20 cellular contexts compared by ENCODE assay signal in the genomic region with DNA sequence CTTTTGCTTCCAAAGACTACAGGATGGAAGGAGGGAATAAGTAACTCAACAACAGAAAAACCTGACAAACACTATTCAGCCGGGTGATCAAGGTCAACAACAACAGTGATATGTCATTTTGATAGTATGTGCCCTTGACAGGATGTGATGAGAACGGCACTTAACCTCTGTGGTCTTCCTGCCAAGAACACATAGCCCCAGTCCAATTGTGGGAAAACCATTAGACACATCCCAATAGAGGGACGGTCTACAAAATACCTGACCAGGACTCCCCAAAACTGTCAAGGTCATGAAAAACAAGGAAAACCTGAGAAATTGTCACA. TPM values are rescaled to one million over a fixed set of nuclear protein-coding genes. Genes with fewer than 3 reads are reported as not detected.
A peak's percentile ranks its signal among the peaks of the same experiment; 100 is the strongest.
DNase-seq lines count a peak whose midpoint lies in the region; ATAC-seq and TF ChIP-seq lines count a peak whose summit lies in the region.
"Had no signal": no experiment of that assay in that cellular context is flagged by ENCODE, and none has a peak within 500 bp of the region (broad histone marks: within the 10 kb centered on the region; RNA-seq: fewer than 3 reads in every experiment).

No MANE protein-coding gene starts in this region.

- no peaks in the 10 kb centered on the region for H3K9me3 Mint-ChIP-seq in HFFc6

- peak overlapping the region; percentile 8; the same call in 1 of the 2 replicates for H3K4me3 Mint-ChIP-seq in HFFc6

- peak overlapping the region; percentile 5 for H3K9ac ChIP-seq in mesenchymal stem cell (ENCODE audit: low read length)

- no peak overlapping the region for H3K23ac ChIP-seq in mesenchymal stem cell (ENCODE audit: low read length in 2 of 2)

- no peak overlapping the region for H3K18ac ChIP-seq in mesenchymal stem cell (ENCODE audit: low read depth in 1 of 2, low read length in 2 of 2)

- H2AK5ac ChIP-seq in mesenchymal stem cell (ENCODE audit: low read length, severe bottlenecking), result no peak overlapping the region

- H3K27ac ChIP-seq in cingulate gyrus (ENCODE audit: low read depth, low read length) (peak overlapping the region; percentile 34), mesenchymal stem cell (ENCODE audit: low read length, poor library complexity, severe bottlenecking) (peak overlapping the region; percentile 46), substantia nigra (ENCODE audit: low read depth, low read length, poor library complexity, severe bottlenecking) (peak overlapping the region; percentile 7)

- no peak overlapping the region for H2BK120ac ChIP-seq in mesenchymal stem cell (ENCODE audit: low read depth, low read length)

- H2BK15ac ChIP-seq in mesenchymal stem cell (ENCODE audit: low read depth, poor library complexity, severe bottlenecking), result no peak overlapping the region

- H3K9me3 ChIP-seq in mesenchymal stem cell (ENCODE audit: control insufficient read depth, low read length), result no peaks in the 10 kb centered on the region

- H2AFZ ChIP-seq in mesenchymal stem cell (ENCODE audit: low read depth, low read length), result no peak overlapping the region

- no peak overlapping the region for H3K27ac Mint-ChIP-seq in HFFc6

- H3K4me1 ChIP-seq in mesenchymal stem cell (ENCODE audit: control insufficient read depth, insufficient read depth, low read depth, low read length), result peaks cover 15% of the 10 kb centered on the region

- no peak for ATAC-seq in GM19023 (IDR thresholded peaks at IDR 0.05; ENCODE audit: unreplicated experiment)
- ATAC-seq: SK-N-SH treated with all-trans-retinoic acid at 6 μM for 48 hours had no signal

- 63% methylated on average over 2 of the region's 3 CpGs for WGBS in mesenchymal stem cell

- no peak overlapping the region for H4K8ac ChIP-seq in mesenchymal stem cell (ENCODE audit: low read length)

- peaks cover 10% of the 10 kb centered on the region for H3K27me3 Mint-ChIP-seq in HFFc6 (ENCODE audit: insufficient read depth)

- H3K4me1 Mint-ChIP-seq in HFFc6 (ENCODE audit: low read depth), result peaks cover 31% of the 10 kb centered on the region

- no peak overlapping the region for H3K4me2 ChIP-seq in mesenchymal stem cell (ENCODE audit: low read length, poor library complexity, severe bottlenecking)

- H3K79me1 ChIP-seq in mesenchymal stem cell (replicated peaks; ENCODE audit: low read length, poor library complexity, severe bottlenecking), result no peaks in the 10 kb centered on the region

- DNase-seq in HFFc6, result no peak
- DNase-seq in mesenchymal stem cell, result no peak
- no peak for DNase-seq in substantia nigra (lab: John Stamatoyannopoulos, UW)
- DNase-seq in NCI-H345 (lab: John Stamatoyannopoulos, UW), result no peak
- DNase-seq in NCI-H128 (lab: John Stamatoyannopoulos, UW; ENCODE audit: unreplicated experiment), result no peak
- DNase-seq: C1 segment of cervical spinal cord, Karpas-422, MM.1S, NCI-H1092 treated with DMSO at 0.1 percent for 48 hours, NCI-H1694, NCI-H2081 treated with DMSO at 0.1 percent for 48 hours, NCI-H510A, NCI-H774, OCI-M1, RPMI8226, SHP77 treated with DMSO at 0.1 percent for 48 hours had no signal

- H3K36me3 Mint-ChIP-seq in HFFc6 (ENCODE audit: low read depth), result no peaks in the 10 kb centered on the region

- H2BK5ac ChIP-seq in mesenchymal stem cell (ENCODE audit: low read depth, low read length, poor library complexity, severe bottlenecking), result no peak overlapping the region

- no peak overlapping the region for H3K4ac ChIP-seq in mesenchymal stem cell (ENCODE audit: low read depth in 1 of 2, low read length in 2 of 2)

- H2BK12ac ChIP-seq in mesenchymal stem cell (ENCODE audit: low read length in 2 of 2), result no peak overlapping the region

- H3K27me3 ChIP-seq in mesenchymal stem cell (ENCODE audit: control insufficient read depth in 1 of 2, insufficient read depth in 1 of 2, low read length in 2 of 2), result peaks cover 0 to 11% of the 10 kb centered on the region in 2 experiments

- no peak overlapping the region for H3K14ac ChIP-seq in mesenchymal stem cell (ENCODE audit: low read length in 2 of 2)

- no peak for TF ChIP-seq CTCF in HFFc6 (IDR thresholded peaks at IDR 0.05)

- H3K4me3 ChIP-seq in mesenchymal stem cell (ENCODE audit: insufficient read depth in 1 of 2, low read depth in 1 of 2, low read length in 2 of 2), result peak overlapping the region in 1 of 2 experiments; percentile 50

- no peaks in the 10 kb centered on the region for H3K36me3 ChIP-seq in mesenchymal stem cell (ENCODE audit: control insufficient read depth in 1 of 2, insufficient read depth in 2 of 2, low read depth in 1 of 2, low read length in 2 of 2)

- H4K91ac ChIP-seq in mesenchymal stem cell (ENCODE audit: low read length), result no peak overlapping the region

RNA-seq across cellular contexts. Expression of gene AMER2, which starts 43.1 kb away (rescaled TPM):
- total RNA-seq in HFFc6 (2021; fragmentation: NEBNext Ultra II Directional; extraction: Animal tissue kit (Norgen Biotek cat#: 25700)), result not detected
- polyA plus RNA-seq in mesenchymal stem cell (2013, experiment 1 of 2), result not detected
- not detected for polyA plus RNA-seq in mesenchymal stem cell (2013, experiment 2 of 2)
- total RNA-seq: IMR-90 had no signal
- polyA plus RNA-seq: IMR-90 had no signal
